Comparison of ENCODE assay signal across 22 cellular contexts in genomic region chr3:177418787-177419186, GRCh38.
DNase-seq lines count a peak whose midpoint lies in the region; ATAC-seq and TF ChIP-seq lines count a peak whose summit lies in the region.
"Had no signal": no experiment of that assay in that cellular context is flagged by ENCODE, and none has a peak within 500 bp of the region (broad histone marks: within the 10 kb centered on the region; RNA-seq: fewer than 3 reads in every experiment).

No MANE protein-coding gene starts in this region.

- TF ChIP-seq CTCF in colonic mucosa (IDR thresholded peaks at IDR 0.05): no peak

- no peak overlapping the region for H3K27ac Mint-ChIP-seq in activated CD8-positive, alpha-beta memory T cell treated with anti-CD3 and anti-CD28 coated beads, Interleukin-2, amount 10 ng/mL, durations not matched to agents 7 days and 5 days
- H3K27ac Mint-ChIP-seq in stimulated activated naive CD8-positive, alpha-beta T cell treated with anti-CD3 and anti-CD28 coated beads, Interleukin-15, amount 100 ng/mL, for 72 hours: no peak overlapping the region
- no peak overlapping the region for H3K27ac Mint-ChIP-seq in activated T-helper 17 cell treated with anti-CD3 and anti-CD28 coated beads, Interleukin-2, amount 50 U/mL, for 72 hours
- H3K27ac Mint-ChIP-seq: CD4-positive, alpha-beta T cell had no signal

- CTCF ChIA-PET in activated CD8-positive, alpha-beta memory T cell treated with anti-CD3 and anti-CD28 coated beads, Interleukin-2, amount 10 ng/mL, durations not matched to agents 7 days and 5 days (lab: Charles Lee): no interaction called here

- H3K4me3 ChIP-seq in colonic mucosa: no peak overlapping the region
- H3K4me3 ChIP-seq: Peyer's patch, SK-N-MC had no signal

- no peaks in the 10 kb centered on the region for H3K4me1 ChIP-seq in colonic mucosa

- no peaks in the 10 kb centered on the region for H3K27me3 Mint-ChIP-seq in activated CD8-positive, alpha-beta memory T cell treated with anti-CD3 and anti-CD28 coated beads, Interleukin-2, amount 10 ng/mL, durations not matched to agents 7 days and 5 days
- no peaks in the 10 kb centered on the region for H3K27me3 Mint-ChIP-seq in stimulated activated naive CD8-positive, alpha-beta T cell treated with anti-CD3 and anti-CD28 coated beads, Interleukin-15, amount 100 ng/mL, for 72 hours
- H3K27me3 Mint-ChIP-seq in activated T-helper 17 cell treated with anti-CD3 and anti-CD28 coated beads, Interleukin-2, amount 50 U/mL, for 72 hours: peaks cover 1% of the 10 kb centered on the region
- H3K27me3 Mint-ChIP-seq: CD4-positive, alpha-beta T cell had no signal

- no peak for DNase-seq in activated CD8-positive, alpha-beta memory T cell treated with anti-CD3 and anti-CD28 coated beads, Interleukin-2, amount 10 ng/mL, durations not matched to agents 7 days and 5 days
- no peak for DNase-seq in activated CD8-positive, alpha-beta memory T cell treated with anti-CD3 and anti-CD28 coated beads, Interleukin-2, amount 50 U/mL, for 4 hours
- no peak for DNase-seq in stimulated activated naive CD8-positive, alpha-beta T cell treated with anti-CD3 and anti-CD28 coated beads, Interleukin-15, amount 100 ng/mL, for 72 hours
- no peak for DNase-seq in stimulated activated naive CD8-positive, alpha-beta T cell treated with anti-CD3 and anti-CD28 coated beads, Interleukin-15, Interleukin-2, amounts not matched to agents 100 U/mL and 50 U/mL, for 24 hours
- DNase-seq in colonic mucosa: no peak
- DNase-seq: CD4-positive, alpha-beta T cell; DMS53; H7; KG1; NCI-H1048; NCI-H1417; NCI-H1694; NCI-H2029 treated with DMSO at 0.1 percent for 48 hours; NCI-H226; NCI-H510A; NCI-H69; Peyer's patch; SHP77 treated with DMSO at 0.1 percent for 48 hours had no signal

- no peaks in the 10 kb centered on the region for H3K9me3 ChIP-seq in colonic mucosa
- H3K9me3 ChIP-seq: Peyer's patch had no signal

- no peaks in the 10 kb centered on the region for H3K27me3 ChIP-seq in colonic mucosa
- H3K27me3 ChIP-seq: Peyer's patch had no signal

- no peak overlapping the region for H3K27ac ChIP-seq in colonic mucosa
- H3K27ac ChIP-seq: Peyer's patch, SK-N-MC had no signal

- H3K4me3 Mint-ChIP-seq in activated CD8-positive, alpha-beta memory T cell treated with anti-CD3 and anti-CD28 coated beads, Interleukin-2, amount 10 ng/mL, durations not matched to agents 7 days and 5 days: no peak overlapping the region
- H3K4me3 Mint-ChIP-seq in stimulated activated naive CD8-positive, alpha-beta T cell treated with anti-CD3 and anti-CD28 coated beads, Interleukin-15, amount 100 ng/mL, for 72 hours: no peak overlapping the region
- no peak overlapping the region for H3K4me3 Mint-ChIP-seq in activated T-helper 17 cell treated with anti-CD3 and anti-CD28 coated beads, Interleukin-2, amount 50 U/mL, for 72 hours
- H3K4me3 Mint-ChIP-seq: CD4-positive, alpha-beta T cell had no signal

- no peak overlapping the region for H3K9ac ChIP-seq in colonic mucosa (ENCODE audit: low read depth in 2 of 2, low read length in 2 of 2)

- H3K9me3 Mint-ChIP-seq in activated CD8-positive, alpha-beta memory T cell treated with anti-CD3 and anti-CD28 coated beads, Interleukin-2, amount 10 ng/mL, durations not matched to agents 7 days and 5 days (ENCODE audit: low read depth): peaks cover 2% of the 10 kb centered on the region
- peaks cover 4 to 8% of the 10 kb centered on the region in 2 donors for H3K9me3 Mint-ChIP-seq in stimulated activated naive CD8-positive, alpha-beta T cell treated with anti-CD3 and anti-CD28 coated beads, Interleukin-15, amount 100 ng/mL, for 72 hours
- H3K9me3 Mint-ChIP-seq in activated T-helper 17 cell treated with anti-CD3 and anti-CD28 coated beads, Interleukin-2, amount 50 U/mL, for 72 hours: peaks cover 3% of the 10 kb centered on the region
- H3K9me3 Mint-ChIP-seq: CD4-positive, alpha-beta T cell had no signal

- peaks cover 1% of the 10 kb centered on the region for H3K36me3 Mint-ChIP-seq in activated CD8-positive, alpha-beta memory T cell treated with anti-CD3 and anti-CD28 coated beads, Interleukin-2, amount 10 ng/mL, durations not matched to agents 7 days and 5 days
- H3K36me3 Mint-ChIP-seq in activated T-helper 17 cell treated with anti-CD3 and anti-CD28 coated beads, Interleukin-2, amount 50 U/mL, for 72 hours (ENCODE audit: low read depth): no peaks in the 10 kb centered on the region

- peak; percentile 45 for ATAC-seq in activated CD8-positive, alpha-beta memory T cell treated with anti-CD3 and anti-CD28 coated beads, Interleukin-2, amount 10 ng/mL, durations not matched to agents 7 days and 5 days
- peak; percentile 76 for ATAC-seq in stimulated activated naive CD8-positive, alpha-beta T cell treated with anti-CD3 and anti-CD28 coated beads, Interleukin-15, amount 100 ng/mL, for 72 hours
- no peak for ATAC-seq in stimulated activated naive CD8-positive, alpha-beta T cell treated with anti-CD3 and anti-CD28 coated beads, Interleukin-15, Interleukin-2, amounts not matched to agents 100 U/mL and 50 U/mL, for 24 hours
- ATAC-seq in activated T-helper 17 cell treated with anti-CD3 and anti-CD28 coated beads, Interleukin-2, amount 50 U/mL, for 72 hours (replicated peaks): peak; percentile 28
- no peak for ATAC-seq in HG02763 (IDR thresholded peaks at IDR 0.05; ENCODE audit: unreplicated experiment)
- no peak for ATAC-seq in HG03460 (IDR thresholded peaks at IDR 0.05; ENCODE audit: unreplicated experiment)

- H3K36me3 ChIP-seq in colonic mucosa: no peaks in the 10 kb centered on the region
- H3K36me3 ChIP-seq: Peyer's patch had no signal

- H3K4me1 Mint-ChIP-seq in activated CD8-positive, alpha-beta memory T cell treated with anti-CD3 and anti-CD28 coated beads, Interleukin-2, amount 10 ng/mL, durations not matched to agents 7 days and 5 days: peaks cover 37% of the 10 kb centered on the region
- H3K4me1 Mint-ChIP-seq in stimulated activated naive CD8-positive, alpha-beta T cell treated with anti-CD3 and anti-CD28 coated beads, Interleukin-15, amount 100 ng/mL, for 72 hours: peaks cover 70% of the 10 kb centered on the region
- H3K4me1 Mint-ChIP-seq in activated T-helper 17 cell treated with anti-CD3 and anti-CD28 coated beads, Interleukin-2, amount 50 U/mL, for 72 hours: peaks cover 21% of the 10 kb centered on the region

- intact Hi-C loops in colonic mucosa (cut with DNase I): no loop called here

Comparison
In these comparisons a context has a peak if more than half of its experiments do, and no peak if none do; other contexts are left out.
1. ATAC-seq: peak in activated CD8-positive, alpha-beta memory T cell treated with anti-CD3 and anti-CD28 coated beads, Interleukin-2, amount 10 ng/mL, durations not matched to agents 7 days and 5 days (single experiment), stimulated activated naive CD8-positive, alpha-beta T cell treated with anti-CD3 and anti-CD28 coated beads, Interleukin-15, amount 100 ng/mL, for 72 hours (single experiment) and activated T-helper 17 cell treated with anti-CD3 and anti-CD28 coated beads, Interleukin-2, amount 50 U/mL, for 72 hours (single experiment); none in stimulated activated naive CD8-positive, alpha-beta T cell treated with anti-CD3 and anti-CD28 coated beads, Interleukin-15, Interleukin-2, amounts not matched to agents 100 U/mL and 50 U/mL, for 24 hours (single experiment), HG02763 (single experiment) and HG03460 (single experiment).